ENCODE assay signal across 26 cellular contexts in the genomic region with DNA sequence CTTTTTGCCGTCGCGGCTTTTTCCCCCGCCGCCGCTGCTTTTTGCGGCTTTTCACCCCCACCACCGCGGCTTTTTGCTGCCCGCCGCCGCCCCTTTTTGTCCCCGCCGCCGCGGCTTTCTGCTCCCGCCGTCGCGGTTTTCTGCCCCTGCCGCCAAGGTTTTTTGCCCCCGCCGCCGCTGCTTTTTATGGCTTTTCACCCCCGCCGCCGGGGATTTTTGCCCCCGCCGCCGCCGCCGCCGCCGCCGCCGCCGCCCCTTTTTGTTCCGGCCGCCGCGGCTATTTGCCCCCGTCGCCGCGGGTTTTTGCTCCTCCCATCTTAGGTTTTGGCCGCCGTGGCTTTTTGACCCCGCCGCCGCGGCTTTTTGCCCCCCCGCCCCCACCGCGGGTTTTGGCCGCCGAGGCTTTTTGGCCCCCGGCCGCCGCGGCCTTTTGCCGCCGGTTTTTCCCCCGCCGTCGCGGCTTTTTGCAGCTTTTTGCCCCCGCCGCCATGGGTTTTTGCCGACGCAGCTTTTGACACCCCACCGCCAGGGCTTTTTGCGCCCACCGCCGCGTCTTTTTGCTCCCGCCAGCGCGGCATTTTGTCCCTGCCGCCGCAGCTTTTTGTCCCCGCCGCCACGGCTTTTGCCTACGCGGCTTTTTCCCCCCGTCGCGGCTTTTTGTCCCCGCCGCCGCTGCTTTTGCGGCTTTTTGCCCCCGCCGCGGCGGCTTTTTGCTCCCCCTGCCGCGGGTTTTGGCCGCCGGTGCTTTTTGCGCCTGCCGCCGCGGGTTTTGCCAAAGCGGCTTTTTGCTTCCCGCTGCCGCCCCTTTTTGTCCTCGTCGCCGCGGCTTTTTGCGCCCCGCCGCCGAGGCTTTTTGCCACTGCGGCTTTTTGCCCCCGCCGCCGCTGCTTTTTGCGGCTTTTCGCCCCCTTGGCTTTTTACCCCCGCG.
"Had no signal": no experiment of that assay in that cellular context is flagged by ENCODE, and none has a peak within 500 bp of the region (broad histone marks: within the 10 kb centered on the region; RNA-seq: fewer than 3 reads in every experiment).

No MANE protein-coding gene starts in this region.

- DNase-seq: activated B cell treated with CpG ODN at 0.5 μM for 24 hours; activated CD4-positive, alpha-beta T cell treated with anti-CD3 and anti-CD28 coated beads, Interleukin-2, amount 50 U/mL, for 1 hour; activated CD8-positive, alpha-beta T cell treated with anti-CD3 and anti-CD28 coated beads for 36 hours; activated gamma-delta T cell treated with Interleukin-2 at 50 U/mL for 16 hours; activated naive CD4-positive, alpha-beta T cell treated with anti-CD3 and anti-CD28 coated beads, Interleukin-2, amount 50 U/mL, for 16 hours; activated T-cell treated with anti-CD3 and anti-CD28 coated beads, Interleukin-2, amount 50 U/mL, for 4 hours; amygdala; central memory CD4-positive, alpha-beta T cell; endodermal cell; foreskin fibroblast; left ventricle myocardium inferior; nephron progenitor cell; retina; stimulated activated CD4-positive, alpha-beta T cell treated with anti-CD3 and anti-CD28 coated beads, Interleukin-1b, Interleukin-23, amount 100 ng/mL, for 48 hours; stimulated activated naive CD4-positive, alpha-beta T cell; T-helper 1 cell had no signal

- H3K4me3 Mint-ChIP-seq: activated B cell treated with CpG ODN at 0.5 μM for 24 hours; activated CD8-positive, alpha-beta T cell treated with anti-CD3 and anti-CD28 coated beads for 36 hours; activated T-cell treated with anti-CD3 and anti-CD28 coated beads, Interleukin-2, amount 50 U/mL, for 4 hours; activated T-helper 17 cell treated with anti-CD3 and anti-CD28 coated beads, Interleukin-2, amount 50 U/mL, for 72 hours; dendritic cell treated with granulocyte-macrophage colony-stimulating factor and Interleukin-4, amounts not matched to agents 40 ng/mL and 50 ng/mL, for 4 days; endodermal cell; nephron progenitor cell; T-helper 2 cell treated with Interferon-gamma antibody and Interleukin-4, amounts not matched to agents 5 μg/mL and 100 μg/mL, for 36 hours had no signal

- H3K4me3 ChIP-seq: breast epithelium, left ventricle myocardium inferior, prostate gland, smooth muscle cell, suprapubic skin, tibial nerve had no signal

- H3K36me3 ChIP-seq: breast epithelium, left ventricle myocardium inferior, neutrophil, prostate gland, suprapubic skin had no signal

- H3K4me1 Mint-ChIP-seq: activated B cell treated with CpG ODN at 0.5 μM for 24 hours; activated T-helper 17 cell treated with anti-CD3 and anti-CD28 coated beads, Interleukin-2, amount 50 U/mL, for 72 hours; endodermal cell; nephron progenitor cell had no signal

- H3K27me3 ChIP-seq: breast epithelium, tibial nerve had no signal

- ATAC-seq: activated CD8-positive, alpha-beta T cell treated with anti-CD3 and anti-CD28 coated beads for 36 hours; activated T-cell treated with anti-CD3 and anti-CD28 coated beads, Interleukin-2, amount 50 U/mL, for 4 hours; activated T-helper 17 cell treated with anti-CD3 and anti-CD28 coated beads, Interleukin-2, amount 50 U/mL, for 72 hours; esophagus mucosa had no signal

- H3K27ac ChIP-seq: breast epithelium, left ventricle myocardium inferior, neutrophil, prostate gland, suprapubic skin, tibial nerve had no signal

- H3K9me3 ChIP-seq: prostate gland had no signal

- H3K4me1 ChIP-seq: breast epithelium, left ventricle myocardium inferior, prostate gland, suprapubic skin, tibial nerve had no signal

- H3K27me3 Mint-ChIP-seq: activated B cell treated with CpG ODN at 0.5 μM for 24 hours; activated CD8-positive, alpha-beta T cell treated with anti-CD3 and anti-CD28 coated beads for 36 hours; activated T-helper 17 cell treated with anti-CD3 and anti-CD28 coated beads, Interleukin-2, amount 50 U/mL, for 72 hours had no signal

- H3K27ac Mint-ChIP-seq: activated B cell treated with CpG ODN at 0.5 μM for 24 hours; activated CD8-positive, alpha-beta T cell treated with anti-CD3 and anti-CD28 coated beads for 36 hours; activated T-helper 17 cell treated with anti-CD3 and anti-CD28 coated beads, Interleukin-2, amount 50 U/mL, for 72 hours; dendritic cell treated with granulocyte-macrophage colony-stimulating factor and Interleukin-4, amounts not matched to agents 40 ng/mL and 50 ng/mL, for 4 days; endodermal cell; nephron progenitor cell; T-helper 2 cell treated with Interferon-gamma antibody and Interleukin-4, amounts not matched to agents 5 μg/mL and 100 μg/mL, for 36 hours had no signal
